In the genomic region with DNA sequence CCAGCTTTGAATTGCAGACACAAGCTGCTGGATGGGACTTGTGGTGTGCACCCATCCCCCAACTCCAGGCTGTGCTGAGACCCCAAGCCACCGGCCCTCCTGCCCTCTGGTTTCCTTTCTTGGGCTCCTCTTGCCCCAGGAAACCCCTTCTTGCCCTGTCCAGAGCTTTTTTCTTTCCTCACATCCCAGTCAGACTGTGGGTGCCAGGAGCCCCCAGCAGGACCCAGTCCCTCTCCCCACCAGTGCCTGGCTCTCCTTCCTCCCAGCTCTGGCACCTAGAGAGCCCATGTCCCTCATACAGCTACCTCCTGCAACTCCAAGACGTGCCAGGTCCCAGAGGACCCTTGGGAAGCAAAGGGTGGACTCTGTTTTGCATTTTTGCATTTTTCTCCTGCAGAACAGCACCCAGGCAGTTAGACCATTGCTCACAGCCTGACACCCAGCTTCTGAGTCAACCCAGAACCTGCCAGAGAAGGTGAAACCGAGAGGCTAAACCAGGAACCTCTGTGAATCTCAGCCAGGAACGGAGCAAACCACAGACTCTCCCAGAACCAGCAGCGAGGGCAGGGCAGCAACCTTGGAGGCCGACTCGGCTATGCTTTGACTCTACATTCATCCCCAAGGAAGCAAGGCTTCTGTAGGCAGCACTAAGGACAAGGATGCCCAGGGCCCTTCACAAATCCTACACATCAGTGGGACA, we compare ENCODE assay signal across 10 cellular contexts.
DNase-seq lines count a peak whose midpoint lies in the region; ATAC-seq and TF ChIP-seq lines count a peak whose summit lies in the region.
"Had no signal": no experiment of that assay in that cellular context is flagged by ENCODE, and none has a peak within 500 bp of the region (broad histone marks: within the 10 kb centered on the region; RNA-seq: fewer than 3 reads in every experiment).

No MANE protein-coding gene starts in this region.

- intact Hi-C loops in OCI-LY7 (cut with micrococcal nuclease; ENCODE audit: unreplicated experiment), result no loop called here
- intact Hi-C loops in prostate gland (cut with DNase I), result no loop called here

- H3K27ac ChIP-seq in OCI-LY7 (ENCODE audit: low read depth, low read length, poor library complexity, severe bottlenecking) (no peak overlapping the region), prostate gland (no peak overlapping the region)
- H3K27ac ChIP-seq: neutrophil had no signal

- no peak overlapping the region for H3K4me3 ChIP-seq in OCI-LY7 (ENCODE audit: low read depth, low read length, poor library complexity, severe bottlenecking)
- H3K4me3 ChIP-seq in fibroblast of the aortic adventitia (ENCODE audit: low read depth, low read length), result no peak overlapping the region
- no peak overlapping the region for H3K4me3 ChIP-seq in prostate gland

- peak overlapping the region; percentile 67 for H2AFZ ChIP-seq in OCI-LY7 (ENCODE audit: low read length)

- H4K20me1 ChIP-seq in OCI-LY7 (ENCODE audit: insufficient read depth, low read length), result no peaks in the 10 kb centered on the region

- H3K79me2 ChIP-seq in OCI-LY7 (ENCODE audit: insufficient read depth, low read depth, low read length), result no peaks in the 10 kb centered on the region

- H3K27me3 ChIP-seq in prostate gland (replicated peaks; ENCODE audit: insufficient read depth), result no peaks in the 10 kb centered on the region
- H3K27me3 ChIP-seq: neutrophil had no signal

- no TSS peak for BruUV-seq in OCI-LY7 (replicated peaks; lab: Mats Ljungman, UMichigan)

- CTCF ChIA-PET in OCI-LY7 (lab: Charles Lee; ENCODE audit: unreplicated experiment), result no interaction called here

- WGBS in prostate gland, result 88% methylated on average over 7 of the region's 7 CpGs

- peak overlapping the region; percentile 4 for H3K4me2 ChIP-seq in OCI-LY7 (ENCODE audit: low read length)

- no peak for TF ChIP-seq POLR2A in prostate gland (IDR thresholded peaks at IDR 0.05)

- peaks cover 8% of the 10 kb centered on the region; the same call in 1 of the 2 replicates for H3K9me3 ChIP-seq in OCI-LY7 (ENCODE audit: low read length)
- no peaks in the 10 kb centered on the region for H3K9me3 ChIP-seq in prostate gland
- H3K9me3 ChIP-seq: neutrophil had no signal

- TF ChIP-seq CTCF in OCI-LY7 (conservative IDR thresholded peaks at IDR 0.05; ENCODE audit: low read length) (no peak), fibroblast of the aortic adventitia (IDR thresholded peaks at IDR 0.05; ENCODE audit: insufficient read depth, low read length) (no peak), prostate gland (IDR thresholded peaks at IDR 0.05) (no peak)

- POLR2A ChIA-PET in OCI-LY7 (lab: Charles Lee), result no interaction called here

- no peaks in the 10 kb centered on the region for H3K9me2 ChIP-seq in OCI-LY7 (ENCODE audit: insufficient read depth, low read length)

- DNase-seq in GM03348 (ENCODE audit: low spot score) (peak; percentile 36), OCI-LY7 (ENCODE audit: low spot score) (no peak), fibroblast of the aortic adventitia (ENCODE audit: low read depth) (peak; percentile 56), NOMO-1 (lab: John Stamatoyannopoulos, UW; ENCODE audit: unreplicated experiment in 2 of 2) (no peak), NCI-H1694 treated with DMSO at 0.1 percent for 48 hours (lab: John Stamatoyannopoulos, UW) (no peak), NCI-H2171 treated with DMSO at 0.1 percent for 48 hours (lab: John Stamatoyannopoulos, UW) (no peak), prostate gland (ENCODE audit: low spot score) (no peak)
- DNase-seq: NCI-H2081 treated with DMSO at 0.1 percent for 48 hours had no signal

- H3K36me3 ChIP-seq in OCI-LY7 (ENCODE audit: insufficient read depth, low read length) (peaks cover 4% of the 10 kb centered on the region; the same call in 1 of the 2 replicates), prostate gland (no peaks in the 10 kb centered on the region)
- H3K36me3 ChIP-seq: neutrophil had no signal

- peaks cover 40% of the 10 kb centered on the region for H3K4me1 ChIP-seq in OCI-LY7 (ENCODE audit: insufficient read depth, low read length, poor library complexity, severe bottlenecking)
- no peaks in the 10 kb centered on the region for H3K4me1 ChIP-seq in prostate gland (replicated peaks)

- ATAC-seq in GM21367 (IDR thresholded peaks at IDR 0.05; ENCODE audit: unreplicated experiment), result peak; percentile 75

Comparison
In these comparisons a context has a peak if more than half of its experiments do, and no peak if none do; other contexts are left out.
1. DNase-seq: peak in GM03348 (single experiment) and fibroblast of the aortic adventitia (single experiment); none in OCI-LY7 (single experiment), NOMO-1 (0 of 2), NCI-H1694 treated with DMSO at 0.1 percent for 48 hours (single experiment), NCI-H2171 treated with DMSO at 0.1 percent for 48 hours (single experiment) and prostate gland (single experiment).